26 cellular contexts compared by ENCODE assay signal in genomic region chr4:159549092-159549491, GRCh38.
DNase-seq lines count a peak whose midpoint lies in the region; ATAC-seq and TF ChIP-seq lines count a peak whose summit lies in the region.
"Had no signal": no experiment of that assay in that cellular context is flagged by ENCODE, and none has a peak within 500 bp of the region (broad histone marks: within the 10 kb centered on the region; RNA-seq: fewer than 3 reads in every experiment).

No MANE protein-coding gene starts in this region.

- ATAC-seq in PC-3 (peak; percentile 60), Right ventricle myocardium inferior (no peak)
- no peak for ATAC-seq in activated CD4-positive, alpha-beta T cell treated with anti-CD3 and anti-CD28 coated beads for 36 hours
- ATAC-seq: effector memory CD8-positive, alpha-beta T cell; left lung had no signal

- H3K27ac Mint-ChIP-seq in activated CD4-positive, alpha-beta T cell treated with anti-CD3 and anti-CD28 coated beads for 36 hours: no peak overlapping the region
- H3K27ac Mint-ChIP-seq: activated naive CD8-positive, alpha-beta T cell; activated T-helper 2 cell treated with anti-CD3 and anti-CD28 coated beads, Interferon-gamma antibody, Interleukin-2, Interleukin-4, amounts not matched to agents 10 μg/mL and 5 μg/mL and 100 μg/mL, durations not matched to agents 14 hours and 24 hours and 36 hours; effector memory CD8-positive, alpha-beta T cell; nephron progenitor cell had no signal

- DNase-seq in Daoy (ENCODE audit: low read depth) (peak; percentile 1), PC-3 (peak; percentile 31), choroid plexus epithelial cell (ENCODE audit: low read depth) (peak; percentile 58), myocyte (ENCODE audit: low read depth) (peak; percentile 63), DMS79 (lab: John Stamatoyannopoulos, UW) (no peak), Right ventricle myocardium inferior (ENCODE audit: missing footprints) (no peak)
- no peak for DNase-seq in activated CD8-positive, alpha-beta memory T cell treated with anti-CD3 and anti-CD28 coated beads, Interleukin-2, amount 50 U/mL, for 48 hours
- DNase-seq in activated CD4-positive, alpha-beta T cell treated with anti-CD3 and anti-CD28 coated beads for 36 hours: no peak
- DNase-seq: activated CD8-positive, alpha-beta memory T cell treated with anti-CD3 and anti-CD28 coated beads, Interleukin-2, amount 50 U/mL, for 4 hours; colonic mucosa; DMS79 treated with DMSO at 0.1 percent for 48 hours; effector memory CD8-positive, alpha-beta T cell; left lung; NCI-H1436 treated with DMSO at 0.1 percent for 48 hours; NCI-H510A treated with DMSO at 0.1 percent for 48 hours; nephron progenitor cell; NK-92 treated with Interleukin-12 subunit alpha and Interleukin-12 subunit beta, amount 100 ng/mL, for 24 hours; Peyer's patch; posterior cingulate gyrus; SK-N-SH; stimulated activated naive CD4-positive, alpha-beta T cell; WERI-Rb-1 had no signal

- H3K4me3 Mint-ChIP-seq in activated CD4-positive, alpha-beta T cell treated with anti-CD3 and anti-CD28 coated beads for 36 hours: no peak overlapping the region
- H3K4me3 Mint-ChIP-seq: activated naive CD8-positive, alpha-beta T cell; effector memory CD8-positive, alpha-beta T cell; nephron progenitor cell had no signal

- no peaks in the 10 kb centered on the region for H3K9me3 ChIP-seq in PC-3 (ENCODE audit: low read length)
- H3K9me3 ChIP-seq: colonic mucosa, left lung, Peyer's patch, SK-N-SH had no signal

- H2AFZ ChIP-seq in PC-3 (ENCODE audit: low read length): no peak overlapping the region

- POLR2A ChIA-PET in PC-3 (lab: Charles Lee; ENCODE audit: unreplicated experiment): no interaction called here
- POLR2A ChIA-PET in activated CD4-positive, alpha-beta T cell treated with anti-CD3 and anti-CD28 coated beads for 36 hours (lab: Charles Lee): no interaction called here

- no peaks in the 10 kb centered on the region for H3K27me3 ChIP-seq in PC-3 (ENCODE audit: low read length)
- H3K27me3 ChIP-seq: colonic mucosa, left lung, Peyer's patch had no signal

- peaks cover 2% of the 10 kb centered on the region for H3K27me3 Mint-ChIP-seq in activated CD4-positive, alpha-beta T cell treated with anti-CD3 and anti-CD28 coated beads for 36 hours
- H3K27me3 Mint-ChIP-seq: activated naive CD8-positive, alpha-beta T cell; effector memory CD8-positive, alpha-beta T cell had no signal

- no peaks in the 10 kb centered on the region for H3K9me2 ChIP-seq in PC-3 (replicated peaks; ENCODE audit: low read length)
- H3K9me2 ChIP-seq: SK-N-SH had no signal

- intact Hi-C loops in PC-3 (cut with micrococcal nuclease): no loop called here
- intact Hi-C loops in Right ventricle myocardium inferior (cut with DNase I): no loop called here
- intact Hi-C loops in activated CD4-positive, alpha-beta T cell treated with anti-CD3 and anti-CD28 coated beads for 36 hours (cut with DNase I, micrococcal nuclease): no loop called here

- H3F3A ChIP-seq in PC-3 (ENCODE audit: low read length, unreplicated experiment): no peaks in the 10 kb centered on the region

- BruUV-seq in PC-3 (replicated peaks; lab: Mats Ljungman, UMichigan): no TSS peak

- no peaks in the 10 kb centered on the region for H3K36me3 ChIP-seq in PC-3 (ENCODE audit: low read depth, low read length)
- H3K36me3 ChIP-seq: colonic mucosa, left lung, Peyer's patch, WERI-Rb-1 had no signal

- no peak overlapping the region for H3K4me2 ChIP-seq in PC-3 (ENCODE audit: low read length)
- H3K4me2 ChIP-seq: SK-N-SH had no signal

- CTCF ChIA-PET in PC-3 (lab: Charles Lee): interaction anchor here (0.6 kb wide), 1 partner anchor 61 kb away, joined by 4 read pairs; no protein-coding TSS in a partner anchor
- CTCF ChIA-PET in activated CD4-positive, alpha-beta T cell treated with anti-CD3 and anti-CD28 coated beads for 36 hours (lab: Charles Lee): interaction anchor here (1.4 kb wide), 1 partner anchor 10 kb away, joined by 3 read pairs; no protein-coding TSS in a partner anchor

- no peaks in the 10 kb centered on the region for H3K4me1 Mint-ChIP-seq in activated CD4-positive, alpha-beta T cell treated with anti-CD3 and anti-CD28 coated beads for 36 hours

- H3K36me3 Mint-ChIP-seq in activated CD4-positive, alpha-beta T cell treated with anti-CD3 and anti-CD28 coated beads for 36 hours (ENCODE audit: low read depth): no peaks in the 10 kb centered on the region
- H3K36me3 Mint-ChIP-seq: activated naive CD8-positive, alpha-beta T cell had no signal

- no peaks in the 10 kb centered on the region for H4K20me1 ChIP-seq in PC-3 (ENCODE audit: low read length)

- no peak overlapping the region for H3K4me3 ChIP-seq in PC-3 (ENCODE audit: low read length)
- no peak overlapping the region for H3K4me3 ChIP-seq in choroid plexus epithelial cell (ENCODE audit: low read depth, low read length)
- H3K4me3 ChIP-seq: colonic mucosa, left lung, Peyer's patch, skin epidermis had no signal

- H3K9ac ChIP-seq in PC-3 (ENCODE audit: low read length): no peak overlapping the region
- H3K9ac ChIP-seq: SK-N-SH had no signal

- no peaks in the 10 kb centered on the region for H3K4me1 ChIP-seq in PC-3 (ENCODE audit: insufficient read depth, low read length)
- H3K4me1 ChIP-seq: colonic mucosa, left lung, Peyer's patch had no signal

- no peak overlapping the region for H3K27ac ChIP-seq in PC-3 (ENCODE audit: low read length)
- H3K27ac ChIP-seq: colonic mucosa, HL-60, left lung, Peyer's patch, skin epidermis, WERI-Rb-1 had no signal

- TF ChIP-seq CTCF in PC-3 (conservative IDR thresholded peaks at IDR 0.05; ENCODE audit: low read depth, low read length) (no peak), choroid plexus epithelial cell (conservative IDR thresholded peaks at IDR 0.05; ENCODE audit: low read depth, low read length) (no peak)

- no peaks in the 10 kb centered on the region for H3K9me3 Mint-ChIP-seq in activated CD4-positive, alpha-beta T cell treated with anti-CD3 and anti-CD28 coated beads for 36 hours (ENCODE audit: low read depth)
- H3K9me3 Mint-ChIP-seq: activated T-helper 2 cell treated with anti-CD3 and anti-CD28 coated beads, Interferon-gamma antibody, Interleukin-2, Interleukin-4, amounts not matched to agents 10 μg/mL and 5 μg/mL and 100 μg/mL, durations not matched to agents 14 hours and 24 hours and 36 hours; effector memory CD8-positive, alpha-beta T cell; nephron progenitor cell had no signal

- no peaks in the 10 kb centered on the region for H3K79me2 ChIP-seq in PC-3 (ENCODE audit: low read length)

Comparison
In these comparisons a context has a peak if more than half of its experiments do, and no peak if none do; other contexts are left out.
1. DNase-seq: peak in Daoy (single experiment), PC-3 (single experiment), choroid plexus epithelial cell (single experiment) and myocyte (single experiment); none in DMS79 (single experiment), Right ventricle myocardium inferior (single experiment), activated CD8-positive, alpha-beta memory T cell treated with anti-CD3 and anti-CD28 coated beads, Interleukin-2, amount 50 U/mL, for 48 hours (single experiment) and activated CD4-positive, alpha-beta T cell treated with anti-CD3 and anti-CD28 coated beads for 36 hours (single experiment).